Comparison of ENCODE assay signal across 2 cellular contexts in the genomic region with DNA sequence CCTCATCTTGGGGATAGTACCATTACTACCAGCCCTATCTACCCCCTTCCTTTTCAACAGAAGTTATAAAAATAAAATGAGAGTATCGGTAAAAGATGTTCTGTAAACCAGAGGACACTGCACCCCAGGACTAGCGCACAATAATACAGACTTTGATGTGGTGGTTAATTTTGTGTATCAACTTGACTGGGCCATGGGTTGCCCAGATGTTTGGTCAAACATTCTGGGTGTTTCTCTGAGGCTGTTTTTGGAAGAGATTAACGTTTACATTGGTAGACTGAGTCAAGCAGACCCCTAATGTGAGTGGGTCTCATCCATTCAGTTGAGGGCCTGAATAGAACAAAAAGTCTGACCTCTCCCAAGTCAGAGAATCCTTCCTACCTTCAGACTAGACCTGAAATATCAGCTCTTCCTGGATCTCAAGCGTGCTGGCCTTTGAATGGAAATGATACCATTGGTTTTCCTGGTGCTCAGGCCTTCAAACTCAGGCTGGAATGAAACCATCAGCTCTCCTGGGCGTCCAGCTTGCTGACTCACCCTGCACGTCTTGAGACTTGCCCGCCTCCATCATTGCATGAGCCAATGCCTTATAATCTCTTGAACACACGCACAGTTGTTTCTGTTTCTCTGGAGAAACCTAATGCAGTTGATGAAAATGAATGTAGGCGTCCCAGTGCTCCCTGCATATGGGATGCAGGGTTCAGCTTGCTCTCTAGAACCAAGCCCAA.
TF ChIP-seq lines count a peak whose summit lies in the region.

No MANE protein-coding gene starts in this region.

TF ChIP-seq in HCT116, 20 proteins besides CTCF, POLR2A, EP300 and RAD21 (continued from another document):
- TF ChIP-seq ELF1 (IDR thresholded peaks at IDR 0.05; ENCODE audit: borderline replicate concordance, low read depth): no peak
- TF ChIP-seq, protein P1, sequence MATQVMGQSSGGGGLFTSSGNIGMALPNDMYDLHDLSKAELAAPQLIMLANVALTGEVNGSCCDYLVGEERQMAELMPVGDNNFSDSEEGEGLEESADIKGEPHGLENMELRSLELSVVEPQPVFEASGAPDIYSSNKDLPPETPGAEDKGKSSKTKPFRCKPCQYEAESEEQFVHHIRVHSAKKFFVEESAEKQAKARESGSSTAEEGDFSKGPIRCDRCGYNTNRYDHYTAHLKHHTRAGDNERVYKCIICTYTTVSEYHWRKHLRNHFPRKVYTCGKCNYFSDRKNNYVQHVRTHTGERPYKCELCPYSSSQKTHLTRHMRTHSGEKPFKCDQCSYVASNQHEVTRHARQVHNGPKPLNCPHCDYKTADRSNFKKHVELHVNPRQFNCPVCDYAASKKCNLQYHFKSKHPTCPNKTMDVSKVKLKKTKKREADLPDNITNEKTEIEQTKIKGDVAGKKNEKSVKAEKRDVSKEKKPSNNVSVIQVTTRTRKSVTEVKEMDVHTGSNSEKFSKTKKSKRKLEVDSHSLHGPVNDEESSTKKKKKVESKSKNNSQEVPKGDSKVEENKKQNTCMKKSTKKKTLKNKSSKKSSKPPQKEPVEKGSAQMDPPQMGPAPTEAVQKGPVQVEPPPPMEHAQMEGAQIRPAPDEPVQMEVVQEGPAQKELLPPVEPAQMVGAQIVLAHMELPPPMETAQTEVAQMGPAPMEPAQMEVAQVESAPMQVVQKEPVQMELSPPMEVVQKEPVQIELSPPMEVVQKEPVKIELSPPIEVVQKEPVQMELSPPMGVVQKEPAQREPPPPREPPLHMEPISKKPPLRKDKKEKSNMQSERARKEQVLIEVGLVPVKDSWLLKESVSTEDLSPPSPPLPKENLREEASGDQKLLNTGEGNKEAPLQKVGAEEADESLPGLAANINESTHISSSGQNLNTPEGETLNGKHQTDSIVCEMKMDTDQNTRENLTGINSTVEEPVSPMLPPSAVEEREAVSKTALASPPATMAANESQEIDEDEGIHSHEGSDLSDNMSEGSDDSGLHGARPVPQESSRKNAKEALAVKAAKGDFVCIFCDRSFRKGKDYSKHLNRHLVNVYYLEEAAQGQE (IDR thresholded peaks at IDR 0.05; ENCODE audit: low read depth): no peak
- TF ChIP-seq, protein P2, sequence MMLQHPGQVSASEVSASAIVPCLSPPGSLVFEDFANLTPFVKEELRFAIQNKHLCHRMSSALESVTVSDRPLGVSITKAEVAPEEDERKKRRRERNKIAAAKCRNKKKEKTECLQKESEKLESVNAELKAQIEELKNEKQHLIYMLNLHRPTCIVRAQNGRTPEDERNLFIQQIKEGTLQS (IDR thresholded peaks at IDR 0.05): no peak
- TF ChIP-seq JUND (IDR thresholded peaks at IDR 0.05): no peak
- no peak for TF ChIP-seq POLR2AphosphoS5 (IDR thresholded peaks at IDR 0.05; ENCODE audit: low read depth, low read length)
- TF ChIP-seq CBX3 (IDR thresholded peaks at IDR 0.05; ENCODE audit: low read depth): no peak

TF ChIP-seq in WTC11, 78 proteins besides CTCF, POLR2A, EP300 and RAD21 (continued from another document):
- TF ChIP-seq, protein P3, sequence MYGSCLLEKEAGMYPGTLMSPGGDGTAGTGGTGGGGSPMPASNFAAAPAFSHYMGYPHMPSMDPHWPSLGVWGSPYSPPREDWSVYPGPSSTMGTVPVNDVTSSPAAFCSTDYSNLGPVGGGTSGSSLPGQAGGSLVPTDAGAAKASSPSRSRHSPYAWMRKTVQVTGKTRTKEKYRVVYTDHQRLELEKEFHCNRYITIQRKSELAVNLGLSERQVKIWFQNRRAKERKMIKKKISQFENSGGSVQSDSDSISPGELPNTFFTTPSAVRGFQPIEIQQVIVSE (CRISPR knock-in tag; IDR thresholded peaks at IDR 0.05; ENCODE audit: borderline replicate concordance): no peak
- TF ChIP-seq TP53 (CRISPR knock-in tag; IDR thresholded peaks at IDR 0.05): no peak
- no peak for TF ChIP-seq ZNF671 (CRISPR knock-in tag; IDR thresholded peaks at IDR 0.05)
